In genomic region chr10:20156511-20156910, GRCh38 we compare ENCODE assay signal across 31 cellular contexts.
"Had no signal": no experiment of that assay in that cellular context is flagged by ENCODE, and none has a peak within 500 bp of the region (broad histone marks: within the 10 kb centered on the region; RNA-seq: fewer than 3 reads in every experiment).

No MANE protein-coding gene starts in this region.

- H3K27ac ChIP-seq: adrenal gland, cardiac muscle cell, VCaP had no signal

- FAIRE-seq: bronchial epithelial cell, TTC549 had no signal

- DNase-seq: activated B cell treated with CpG ODN at 0.5 μM for 24 hours; activated CD4-positive, alpha-beta memory T cell treated with anti-CD3 and anti-CD28 coated beads for 36 hours; activated CD4-positive, alpha-beta T cell treated with anti-CD3 and anti-CD28 coated beads for 4 hours; activated CD4-positive, alpha-beta T cell treated with anti-CD3 and anti-CD28 coated beads, Interleukin-2, amount 10 ng/mL, durations not matched to agents 24 days and 14 days; activated CD4-positive, alpha-beta T cell treated with anti-CD3 and anti-CD28 coated beads, Interleukin-2, amount 50 U/mL, for 1 hour; activated CD4-positive, alpha-beta T cell treated with anti-CD3 and anti-CD28 coated beads, Interleukin-2, amount 50 U/mL, for 4 hours; activated CD4-positive, CD25-positive, alpha-beta regulatory T cell treated with anti-CD3 and anti-CD28 coated beads, Interleukin-2, amount 50 U/mL, for 72 hours; activated CD8-positive, alpha-beta memory T cell treated with anti-CD3 and anti-CD28 coated beads, Interleukin-2, amount 50 U/mL, for 4 hours; activated CD8-positive, alpha-beta T cell treated with anti-CD3 and anti-CD28 coated beads for 36 hours; activated effector memory CD4-positive, alpha-beta T cell treated with anti-CD3 and anti-CD28 coated beads, Interleukin-2, amount 50 U/mL, for 16 hours; activated gamma-delta T cell treated with Interleukin-2 at 50 U/mL for 16 hours; activated naive CD4-positive, alpha-beta T cell; activated naive CD4-positive, alpha-beta T cell treated with anti-CD3 and anti-CD28 coated beads for 36 hours; activated naive CD4-positive, alpha-beta T cell treated with anti-CD3 and anti-CD28 coated beads, Interleukin-2, amount 50 U/mL, for 16 hours; activated naive CD8-positive, alpha-beta T cell treated with anti-CD3 and anti-CD28 coated beads for 36 hours; activated T-cell treated with anti-CD3 and anti-CD28 coated beads for 4 hours; activated T-cell treated with anti-CD3 and anti-CD28 coated beads, Interleukin-2, amount 50 U/mL, for 1 hour; activated T-cell treated with anti-CD3 and anti-CD28 coated beads, Interleukin-2, amount 50 U/mL, for 4 hours; activated T-cell treated with anti-CD3 and anti-CD28 coated beads, Interleukin-2, amount 50 U/mL, for 72 hours; adrenal gland; amniotic stem cell; aorta; cerebellar nuclear complex; T-helper 2 cell; T-helper 9 cell had no signal

- H3K4me1 ChIP-seq: adrenal gland had no signal

- H3K36me3 ChIP-seq: adrenal gland, cardiac muscle cell had no signal

- H3K4me3 ChIP-seq: adrenal gland, cardiac muscle cell had no signal

- H3K27me3 ChIP-seq: adrenal gland, cardiac muscle cell had no signal

- ATAC-seq: activated CD8-positive, alpha-beta T cell treated with anti-CD3 and anti-CD28 coated beads for 36 hours; activated naive CD4-positive, alpha-beta T cell treated with anti-CD3 and anti-CD28 coated beads, Interleukin-2, amount 50 U/mL, for 72 hours; activated T-cell treated with anti-CD3 and anti-CD28 coated beads, Interleukin-2, amount 50 U/mL, for 4 hours; activated T-cell treated with anti-CD3 and anti-CD28 coated beads, Interleukin-2, amount 50 U/mL, for 72 hours; activated T-helper 17 cell treated with anti-CD3 and anti-CD28 coated beads, Interleukin-2, amount 50 U/mL, for 72 hours had no signal
